Comparison of ENCODE assay signal across 1 cellular context in the genomic region with DNA sequence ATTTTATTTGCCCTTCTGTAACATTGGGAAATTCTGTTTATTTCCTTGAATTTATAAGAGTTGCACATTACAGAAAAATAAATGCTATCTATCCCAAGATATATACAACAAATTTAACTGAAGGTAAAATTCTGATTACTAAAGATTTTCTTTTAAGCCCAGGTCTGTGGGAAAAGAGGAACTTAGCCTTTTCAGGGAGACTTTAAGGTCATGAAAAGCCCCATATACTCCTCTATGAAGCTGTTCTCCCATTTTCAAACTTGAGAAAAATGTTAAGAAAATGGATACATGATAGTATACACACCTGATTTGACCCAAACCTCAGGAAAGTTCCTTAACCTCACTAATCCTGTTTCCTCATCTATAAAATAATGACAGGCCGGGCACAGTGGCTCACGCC.
TF ChIP-seq lines count a peak whose summit lies in the region.

No MANE protein-coding gene starts in this region.

TF ChIP-seq in A549, 52 proteins besides CTCF, POLR2A, EP300 and RAD21 (continued from another document):
- TF ChIP-seq, protein P1, sequence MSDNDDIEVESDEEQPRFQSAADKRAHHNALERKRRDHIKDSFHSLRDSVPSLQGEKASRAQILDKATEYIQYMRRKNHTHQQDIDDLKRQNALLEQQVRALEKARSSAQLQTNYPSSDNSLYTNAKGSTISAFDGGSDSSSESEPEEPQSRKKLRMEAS (IDR thresholded peaks at IDR 0.05): no peak
- TF ChIP-seq, protein P2, sequence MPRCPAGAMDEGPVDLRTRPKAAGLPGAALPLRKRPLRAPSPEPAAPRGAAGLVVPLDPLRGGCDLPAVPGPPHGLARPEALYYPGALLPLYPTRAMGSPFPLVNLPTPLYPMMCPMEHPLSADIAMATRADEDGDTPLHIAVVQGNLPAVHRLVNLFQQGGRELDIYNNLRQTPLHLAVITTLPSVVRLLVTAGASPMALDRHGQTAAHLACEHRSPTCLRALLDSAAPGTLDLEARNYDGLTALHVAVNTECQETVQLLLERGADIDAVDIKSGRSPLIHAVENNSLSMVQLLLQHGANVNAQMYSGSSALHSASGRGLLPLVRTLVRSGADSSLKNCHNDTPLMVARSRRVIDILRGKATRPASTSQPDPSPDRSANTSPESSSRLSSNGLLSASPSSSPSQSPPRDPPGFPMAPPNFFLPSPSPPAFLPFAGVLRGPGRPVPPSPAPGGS (IDR thresholded peaks at IDR 0.05): no peak
